In the genomic region with DNA sequence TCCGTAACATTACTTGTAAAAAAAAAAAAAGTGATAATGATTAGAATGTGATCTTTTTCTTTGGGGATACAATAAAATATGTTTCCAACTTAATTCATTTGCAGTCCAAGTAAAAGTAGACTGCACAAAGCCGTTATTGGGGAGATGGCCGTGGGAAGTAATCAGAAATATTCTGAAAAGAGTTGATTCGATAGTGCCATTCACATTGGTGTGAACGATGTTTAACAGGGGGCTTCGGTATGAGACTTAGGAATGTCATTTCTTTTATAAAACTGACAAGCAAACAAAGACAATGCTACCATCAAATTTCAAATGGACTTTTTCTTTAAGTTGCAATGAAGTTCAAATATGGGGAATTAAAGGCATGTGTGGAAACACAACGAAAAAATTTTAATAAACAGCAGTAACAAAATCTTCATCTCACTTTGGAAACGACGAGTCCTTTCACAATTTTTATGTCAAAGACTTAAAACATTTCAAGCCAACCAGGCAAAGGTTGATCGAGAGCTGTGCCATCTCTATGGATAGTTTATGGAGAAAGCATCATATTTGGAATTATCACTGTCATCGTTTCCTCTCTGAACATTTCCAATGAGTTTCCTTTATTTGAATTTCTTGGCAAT, we compare ENCODE assay signal across 2 cellular contexts.
TF ChIP-seq lines count a peak whose summit lies in the region.

No MANE protein-coding gene starts in this region.

TF ChIP-seq in HepG2, 621 proteins besides CTCF, POLR2A, EP300 and RAD21:
- TF ChIP-seq ZFP36 (IDR thresholded peaks at IDR 0.05; ENCODE audit: borderline replicate concordance, low read depth, low read length, partially characterized antibody) (peak; percentile 22), RNF2 (conservative IDR thresholded peaks at IDR 0.05; ENCODE audit: low read depth) (0 out of 2 replicates have a peak, but pooled peaks have one; percentile 56), CBX2 (IDR thresholded peaks at IDR 0.05; ENCODE audit: low read depth, low read length) (no peak; the same call in none of the 2 replicates), CBX2 (CRISPR knock-in tag; IDR thresholded peaks at IDR 0.05; ENCODE audit: low read depth) (peak; percentile 42; the same call in 1 of the 2 replicates), MIER3 (CRISPR knock-in tag; IDR thresholded peaks at IDR 0.05; ENCODE audit: borderline replicate concordance) (no peak), BRD4 (CRISPR knock-in tag; IDR thresholded peaks at IDR 0.05) (no peak)
- TF ChIP-seq, protein P1, sequence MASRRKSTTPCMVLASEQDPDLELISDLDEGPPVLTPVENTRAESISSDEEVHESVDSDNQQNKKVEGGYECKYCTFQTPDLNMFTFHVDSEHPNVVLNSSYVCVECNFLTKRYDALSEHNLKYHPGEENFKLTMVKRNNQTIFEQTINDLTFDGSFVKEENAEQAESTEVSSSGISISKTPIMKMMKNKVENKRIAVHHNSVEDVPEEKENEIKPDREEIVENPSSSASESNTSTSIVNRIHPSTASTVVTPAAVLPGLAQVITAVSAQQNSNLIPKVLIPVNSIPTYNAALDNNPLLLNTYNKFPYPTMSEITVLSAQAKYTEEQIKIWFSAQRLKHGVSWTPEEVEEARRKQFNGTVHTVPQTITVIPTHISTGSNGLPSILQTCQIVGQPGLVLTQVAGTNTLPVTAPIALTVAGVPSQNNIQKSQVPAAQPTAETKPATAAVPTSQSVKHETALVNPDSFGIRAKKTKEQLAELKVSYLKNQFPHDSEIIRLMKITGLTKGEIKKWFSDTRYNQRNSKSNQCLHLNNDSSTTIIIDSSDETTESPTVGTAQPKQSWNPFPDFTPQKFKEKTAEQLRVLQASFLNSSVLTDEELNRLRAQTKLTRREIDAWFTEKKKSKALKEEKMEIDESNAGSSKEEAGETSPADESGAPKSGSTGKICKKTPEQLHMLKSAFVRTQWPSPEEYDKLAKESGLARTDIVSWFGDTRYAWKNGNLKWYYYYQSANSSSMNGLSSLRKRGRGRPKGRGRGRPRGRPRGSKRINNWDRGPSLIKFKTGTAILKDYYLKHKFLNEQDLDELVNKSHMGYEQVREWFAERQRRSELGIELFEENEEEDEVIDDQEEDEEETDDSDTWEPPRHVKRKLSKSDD (CRISPR knock-in tag; IDR thresholded peaks at IDR 0.05; ENCODE audit: low read depth) = no peak

TF ChIP-seq in HEK293, 187 proteins besides CTCF, POLR2A, EP300 and RAD21:
- no peak for TF ChIP-seq ZEB2 (tag by site-specific recombination; IDR thresholded peaks at IDR 0.05)
- peak; percentile 73 for TF ChIP-seq ZNF18 (tag by site-specific recombination; IDR thresholded peaks at IDR 0.05)
- TF ChIP-seq ZNF624 (tag by site-specific recombination; IDR thresholded peaks at IDR 0.05) = no peak
- TF ChIP-seq PRDM6 (tag by site-specific recombination; IDR thresholded peaks at IDR 0.05) = peak; percentile 23; the same call in 1 of the 2 replicates
